8 cellular contexts compared by ENCODE assay signal in genomic region chr6:43516697-43517502, GRCh38. TPM values are rescaled to one million over a fixed set of nuclear protein-coding genes. Genes with fewer than 3 reads are reported as not detected.
DNase-seq lines count a peak whose midpoint lies in the region; ATAC-seq and TF ChIP-seq lines count a peak whose summit lies in the region.

TSS of gene POLR1C (plus strand) at chr6:43517089. CDS start at chr6:43517110, 21 bp downstream.
TSS of gene YIPF3 (minus strand) at chr6:43516926. CDS start at chr6:43516807, 119 bp downstream.

- H3K27ac ChIP-seq in right cardiac atrium (ENCODE audit: low read length) (peak within 1 kb of the TSS; percentile 89), vagina (peak within 1 kb of the TSS; percentile 80)

- under 1% methylated on average over 57 of the region's 57 CpGs for WGBS in right cardiac atrium

- TF ChIP-seq CTCF in vagina (IDR thresholded peaks at IDR 0.05), result no peak

- intact Hi-C loops in right cardiac atrium (cut with DNase I), result no loop called here
- intact Hi-C loops in vagina (cut with DNase I), result no loop called here

- H3K27me3 ChIP-seq in right cardiac atrium (ENCODE audit: control insufficient read depth, insufficient read depth) (no peaks in the 10 kb centered on the region), vagina (no peaks in the 10 kb centered on the region)

- H3K9me3 ChIP-seq in right cardiac atrium (ENCODE audit: control insufficient read depth, low read length) (no peaks in the 10 kb centered on the region), vagina (no peaks in the 10 kb centered on the region)

- peaks cover 0 to 62% of the 10 kb centered on the region in 2 donors for H3K36me3 ChIP-seq in vagina

- ATAC-seq in GM18499 (IDR thresholded peaks at IDR 0.05; ENCODE audit: insufficient read depth, unreplicated experiment), result peak; percentile 71
- ATAC-seq in HG02938 (IDR thresholded peaks at IDR 0.05; ENCODE audit: unreplicated experiment), result peak; percentile 93
- peak; percentile 94 to 96 for ATAC-seq in right cardiac atrium

- H3K4me3 ChIP-seq in right cardiac atrium (ENCODE audit: low read length), result peak within 1 kb of the TSS; percentile 84
- H3K4me3 ChIP-seq in vagina, result peak within 1 kb of the TSS; percentile 79 to 84

- H3K4me1 ChIP-seq in right cardiac atrium (ENCODE audit: control insufficient read depth, insufficient read depth, low read length), result peaks cover 14% of the 10 kb centered on the region
- H3K4me1 ChIP-seq in vagina, result peaks cover 44% of the 10 kb centered on the region

- peak in 1 of 2 donors; percentile 31 for TF ChIP-seq POLR2A in vagina (IDR thresholded peaks at IDR 0.05)

- DNase-seq in NCI-H187 (lab: John Stamatoyannopoulos, UW) (peak; percentile 97), T-helper 2 cell (peak; percentile 81 to 97 (median 94)), anterior cingulate cortex (lab: John Stamatoyannopoulos, UW) (peak; percentile 74 to 99 (median 96)), right cardiac atrium (peak; percentile 97 to 99 (median 98)), putamen (ENCODE audit: low spot score) (peak; percentile 98), vagina (ENCODE audit: extremely low spot score in 2 of 2) (peak in 1 of 2 donors; percentile 98)

RNA-seq across cellular contexts. Expression of gene POLR1C, which starts in this region (rescaled TPM):
- total RNA-seq in right cardiac atrium (10 to 100 TPM; 14.1 to 24.8 (median 15.6) TPM), vagina (34.1 TPM)
- 13.9 TPM for polyA plus RNA-seq in right cardiac atrium

RNA-seq across cellular contexts. Expression of gene YIPF3, which starts in this region (rescaled TPM):
- 10 to 100 TPM; 70.3 to 84.1 (median 71.9) TPM for total RNA-seq in right cardiac atrium
- polyA plus RNA-seq in right cardiac atrium, result 95.0 TPM
- total RNA-seq in vagina, result 80.0 TPM
